8 cellular contexts compared by ENCODE assay signal in the genomic region with DNA sequence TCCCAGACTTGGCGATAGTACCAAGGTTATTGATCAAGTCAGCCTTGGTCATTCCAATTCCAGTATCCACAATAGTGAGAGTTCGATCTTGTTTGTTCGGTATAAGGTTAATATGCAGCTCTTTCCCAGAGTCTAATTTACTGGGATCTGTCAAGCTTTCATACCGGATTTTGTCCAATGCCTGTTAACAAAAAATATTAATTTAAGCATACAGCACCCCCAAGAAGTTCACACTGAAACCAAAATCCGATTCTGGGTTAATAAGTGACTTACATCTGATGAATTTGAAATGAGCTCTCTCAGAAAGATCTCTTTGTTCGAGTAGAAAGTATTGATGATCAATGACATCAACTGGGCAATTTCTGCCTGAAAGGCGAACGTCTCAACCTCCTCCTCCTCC. TPM values are rescaled to one million over a fixed set of nuclear protein-coding genes. Genes with fewer than 3 reads are reported as not detected.
DNase-seq lines count a peak whose midpoint lies in the region; ATAC-seq and TF ChIP-seq lines count a peak whose summit lies in the region.
"Not testable (repeated sequence)": the region's sequence is repeated elsewhere in the genome, so short reads cannot be mapped to it uniquely, and the experiment has no call there.

No MANE protein-coding gene starts in this region.

- H3K36me3 ChIP-seq in BE2C (peaks cover 54% of the 10 kb centered on the region), adrenal gland (replicated peaks in 1 of 2) (peaks cover 0 to 49% of the 10 kb centered on the region in 2 donors), iPS-20b (ENCODE audit: insufficient read depth, low read depth, low read length) (peaks cover 53% of the 10 kb centered on the region)

- not testable (repeated sequence) for TF ChIP-seq CTCF in BE2C (IDR thresholded peaks at IDR 0.05; ENCODE audit: low read depth, low read length); HL-60 (IDR thresholded peaks at IDR 0.05; ENCODE audit: insufficient read depth, low read length); adrenal gland (IDR thresholded peaks at IDR 0.05); endothelial cell (IDR thresholded peaks at IDR 0.05; ENCODE audit: unreplicated experiment); nephron (IDR thresholded peaks at IDR 0.05; ENCODE audit: unreplicated experiment in 3 of 3)

- not testable (repeated sequence) for H3K27me3 ChIP-seq in BE2C; HL-60 (ENCODE audit: insufficient read depth, poor library complexity, severe bottlenecking); adrenal gland; iPS-20b (ENCODE audit: insufficient read depth, low read length)

- ATAC-seq in stimulated activated naive B cell treated with anti-CD40 and anti-IgM and Interleukin-4, amounts not matched to agents 10 μg/mL and 1 μg/mL and 100 μg/mL, for 72 hours (replicated peaks): not testable (repeated sequence)

- not testable (repeated sequence) for TF ChIP-seq POLR2A in adrenal gland (IDR thresholded peaks at IDR 0.05)

- H3K4me3 ChIP-seq in BE2C (ENCODE audit: low read depth, low read length) (peak overlapping the region; percentile 92), HL-60 (replicated peaks; ENCODE audit: insufficient read depth, low read length) (peak overlapping the region; percentile 58), adrenal gland (peak overlapping the region in 3 of 4 donors; percentile 57 to 97 (median 78)), iPS-20b (ENCODE audit: low read length) (peak overlapping the region; percentile 97)

- H3K27me3 Mint-ChIP-seq in T-helper 1 cell treated with Interleukin-12 subunit alpha and Interleukin-12 subunit beta and Interleukin-4 antibody, amounts not matched to agents 30 μg/mL and 1 μg/mL, for 36 hours (ENCODE audit: low read depth); endothelial cell (ENCODE audit: unreplicated experiment); nephron (ENCODE audit: low read depth); stimulated activated naive B cell treated with anti-CD40 and anti-IgM and Interleukin-4, amounts not matched to agents 10 μg/mL and 1 μg/mL and 100 μg/mL, for 72 hours: not testable (repeated sequence)

- H3K9me3 Mint-ChIP-seq in T-helper 1 cell treated with Interleukin-12 subunit alpha and Interleukin-12 subunit beta and Interleukin-4 antibody, amounts not matched to agents 30 μg/mL and 1 μg/mL, for 36 hours; endothelial cell (ENCODE audit: unreplicated experiment); nephron; stimulated activated naive B cell treated with anti-CD40 and anti-IgM and Interleukin-4, amounts not matched to agents 10 μg/mL and 1 μg/mL and 100 μg/mL, for 72 hours: not testable (repeated sequence)

- DNase-seq in BE2C; HL-60 (ENCODE audit: low read depth in 1 of 2, low spot score in 1 of 2); adrenal gland; endothelial cell (ENCODE audit: low spot score); stimulated activated naive B cell treated with anti-CD40 and anti-IgM and Interleukin-4, amounts not matched to agents 10 μg/mL and 1 μg/mL and 100 μg/mL, for 72 hours: not testable (repeated sequence)

- WGBS in adrenal gland, 4 donors: 4 to 8% (median 6%) methylated on average over 8 of the region's 8 CpGs

- H3K27ac Mint-ChIP-seq in T-helper 1 cell treated with Interleukin-12 subunit alpha and Interleukin-12 subunit beta and Interleukin-4 antibody, amounts not matched to agents 30 μg/mL and 1 μg/mL, for 36 hours: peak overlapping the region; percentile 98
- H3K27ac Mint-ChIP-seq in endothelial cell (ENCODE audit: unreplicated experiment) (peak overlapping the region; percentile 94), nephron (peak overlapping the region; percentile 82 to 97 (median 93))
- H3K27ac Mint-ChIP-seq in stimulated activated naive B cell treated with anti-CD40 and anti-IgM and Interleukin-4, amounts not matched to agents 10 μg/mL and 1 μg/mL and 100 μg/mL, for 72 hours: peak overlapping the region; percentile 87

- peaks cover 54% of the 10 kb centered on the region for H3K36me3 Mint-ChIP-seq in T-helper 1 cell treated with Interleukin-12 subunit alpha and Interleukin-12 subunit beta and Interleukin-4 antibody, amounts not matched to agents 30 μg/mL and 1 μg/mL, for 36 hours (ENCODE audit: low read depth)
- H3K36me3 Mint-ChIP-seq in endothelial cell (ENCODE audit: low read depth, unreplicated experiment) (peaks cover 46% of the 10 kb centered on the region), nephron (ENCODE audit: low read depth) (peaks cover 52% of the 10 kb centered on the region)
- peaks cover 42 to 64% of the 10 kb centered on the region in 2 donors for H3K36me3 Mint-ChIP-seq in stimulated activated naive B cell treated with anti-CD40 and anti-IgM and Interleukin-4, amounts not matched to agents 10 μg/mL and 1 μg/mL and 100 μg/mL, for 72 hours

- peak overlapping the region; percentile 96 for H3K27ac ChIP-seq in HL-60 (replicated peaks)
- H3K27ac ChIP-seq in adrenal gland: peak overlapping the region in 4 of 5 donors; percentile 98 to 100 (median 99)
- not testable (repeated sequence) for H3K27ac ChIP-seq in iPS-20b (ENCODE audit: low read length)

- peak overlapping the region; percentile 98 for H3K9ac ChIP-seq in iPS-20b (ENCODE audit: low read depth, low read length)

- not testable (repeated sequence) for H3K9me3 ChIP-seq in BE2C; adrenal gland (replicated peaks in 1 of 3); iPS-20b (ENCODE audit: insufficient read depth, low read depth, low read length)

- not testable (repeated sequence) for H3K4me1 ChIP-seq in BE2C
- H3K4me1 ChIP-seq in adrenal gland (replicated peaks in 1 of 2) (peaks cover 36 to 57% of the 10 kb centered on the region in 2 donors), iPS-20b (ENCODE audit: insufficient read depth, low read length) (peaks cover 10% of the 10 kb centered on the region)

- intact Hi-C loops in adrenal gland (cut with DNase I): not testable (repeated sequence)

- H3K4me1 Mint-ChIP-seq in T-helper 1 cell treated with Interleukin-12 subunit alpha and Interleukin-12 subunit beta and Interleukin-4 antibody, amounts not matched to agents 30 μg/mL and 1 μg/mL, for 36 hours (ENCODE audit: low read depth): peaks cover 54% of the 10 kb centered on the region
- H3K4me1 Mint-ChIP-seq in endothelial cell (ENCODE audit: unreplicated experiment) (peaks cover 50% of the 10 kb centered on the region), nephron (peaks cover 60% of the 10 kb centered on the region)
- peaks cover 34 to 64% of the 10 kb centered on the region in 2 donors for H3K4me1 Mint-ChIP-seq in stimulated activated naive B cell treated with anti-CD40 and anti-IgM and Interleukin-4, amounts not matched to agents 10 μg/mL and 1 μg/mL and 100 μg/mL, for 72 hours

- peak overlapping the region; percentile 99 for H3K4me3 Mint-ChIP-seq in T-helper 1 cell treated with Interleukin-12 subunit alpha and Interleukin-12 subunit beta and Interleukin-4 antibody, amounts not matched to agents 30 μg/mL and 1 μg/mL, for 36 hours
- peak overlapping the region; percentile 98 for H3K4me3 Mint-ChIP-seq in endothelial cell (ENCODE audit: unreplicated experiment)
- peak overlapping the region; percentile 90 to 99 (median 99) for H3K4me3 Mint-ChIP-seq in nephron
- peak overlapping the region; percentile 75 to 92 for H3K4me3 Mint-ChIP-seq in stimulated activated naive B cell treated with anti-CD40 and anti-IgM and Interleukin-4, amounts not matched to agents 10 μg/mL and 1 μg/mL and 100 μg/mL, for 72 hours

RNA-seq across cellular contexts. Expression of gene HSP90AA1, which starts 0.9 kb away (rescaled TPM):
- polyA plus RNA-seq in BE2C (2012; ENCODE audit: insufficient read depth, insufficient read length, low read depth): 448 TPM
- total RNA-seq in adrenal gland (100 to 1,000 TPM; 272 to 634 (median 392) TPM), endothelial cell (ENCODE audit: unreplicated experiment) (246 TPM)
- polyA plus RNA-seq in adrenal gland: 1,000 to 10,000 TPM in 1 of 3 donors, 100 to 1,000 TPM in 2; 293 to 1,666 (median 388) TPM

RNA-seq across cellular contexts. Expression of gene WDR20, which starts 53.8 kb away (rescaled TPM):
- 37.3 TPM for polyA plus RNA-seq in BE2C (2012; ENCODE audit: insufficient read depth, insufficient read length, low read depth)
- total RNA-seq in adrenal gland: 10 to 100 TPM; 13.1 to 55.9 (median 48.1) TPM
- polyA plus RNA-seq in adrenal gland: 10 to 100 TPM; 21.5 to 46.1 (median 26.0) TPM
- total RNA-seq in endothelial cell (ENCODE audit: unreplicated experiment): 28.5 TPM
